ENCODE assay signal across 8 cellular contexts in genomic region chr1:231626535-231626950, GRCh38. TPM values are rescaled to one million over a fixed set of nuclear protein-coding genes. Genes with fewer than 3 reads are reported as not detected.
DNase-seq lines count a peak whose midpoint lies in the region; ATAC-seq and TF ChIP-seq lines count a peak whose summit lies in the region.

TSS of gene DISC1 (plus strand) at chr1:231626790. CDS start at chr1:231626868, 78 bp downstream.

- H3K4me3 ChIP-seq in effector memory CD4-positive, alpha-beta T cell (ENCODE audit: insufficient read depth, low read depth, low read length, poor library complexity, severe bottlenecking) = peak within 1 kb of the TSS; percentile 92
- peak within 1 kb of the TSS; percentile 92 for H3K4me3 ChIP-seq in lung

- DNase-seq in 8988T = peak; percentile 37
- DNase-seq in NCI-H526 treated with DMSO at 0.1 percent for 48 hours (lab: John Stamatoyannopoulos, UW) = peak; percentile 10
- peak; percentile 79 for DNase-seq in activated CD8-positive, alpha-beta T cell treated with anti-CD3 and anti-CD28 coated beads for 36 hours
- DNase-seq in effector memory CD4-positive, alpha-beta T cell = peak; percentile 46 to 56 (median 48)
- peak; percentile 78 for DNase-seq in lung (ENCODE audit: low spot score)
- DNase-seq in stimulated activated CD4-positive, alpha-beta T cell treated with anti-CD3 and anti-CD28 coated beads, TNF-alpha, amount 100 ng/mL, for 1 hour (ENCODE audit: low read depth in 3 of 3, low spot score in 1 of 3) = peak; percentile 28 to 41 (median 35)

- H3K27me3 Mint-ChIP-seq in activated CD8-positive, alpha-beta T cell treated with anti-CD3 and anti-CD28 coated beads for 36 hours = no peaks in the 10 kb centered on the region

- CTCF ChIA-PET in activated CD8-positive, alpha-beta T cell treated with anti-CD3 and anti-CD28 coated beads for 36 hours (lab: Charles Lee) = interaction anchor here (1.6 kb wide), 1 partner anchor 13 kb away, joined by 3 read pairs; no protein-coding TSS in a partner anchor

- POLR2A ChIA-PET in activated CD8-positive, alpha-beta T cell treated with anti-CD3 and anti-CD28 coated beads for 36 hours (lab: Charles Lee) = interaction anchor here (0.6 to 1.0 kb wide), 3 partner anchors 11 to 289 kb away, joined by 3 read pairs; partner anchors contain the start of genes EXOC8 and SPRTN

- peaks cover 30% of the 10 kb centered on the region for H3K4me1 ChIP-seq in effector memory CD4-positive, alpha-beta T cell (ENCODE audit: control insufficient read depth, insufficient read depth, low read length, poor library complexity, severe bottlenecking)
- H3K4me1 ChIP-seq in lung (ENCODE audit: control insufficient read depth in 2 of 2, insufficient read depth in 2 of 2, low read length in 2 of 2) = peaks cover 0 to 11% of the 10 kb centered on the region in 2 donors

- intact Hi-C loops in activated CD8-positive, alpha-beta T cell treated with anti-CD3 and anti-CD28 coated beads for 36 hours (cut with micrococcal nuclease) = no loop called here

- peak within 1 kb of the TSS; percentile 28 for H3K27ac Mint-ChIP-seq in activated CD8-positive, alpha-beta T cell treated with anti-CD3 and anti-CD28 coated beads for 36 hours

- ATAC-seq in GM18868 (IDR thresholded peaks at IDR 0.05; ENCODE audit: unreplicated experiment) (peak; percentile 62), HG03432 (IDR thresholded peaks at IDR 0.05; ENCODE audit: unreplicated experiment) (peak; percentile 71), lung (ENCODE audit: insufficient read depth, low FRiP score) (peak; percentile 86)
- ATAC-seq in activated CD8-positive, alpha-beta T cell treated with anti-CD3 and anti-CD28 coated beads for 36 hours = peak; percentile 75

- no peaks in the 10 kb centered on the region for H3K36me3 Mint-ChIP-seq in activated CD8-positive, alpha-beta T cell treated with anti-CD3 and anti-CD28 coated beads for 36 hours (ENCODE audit: low read depth)

- peaks cover 28% of the 10 kb centered on the region for H3K4me1 Mint-ChIP-seq in activated CD8-positive, alpha-beta T cell treated with anti-CD3 and anti-CD28 coated beads for 36 hours (ENCODE audit: low read depth)

- WGBS in lung, 2 donors = 0% methylated on average over 29 to 38 of the region's 38 CpGs

- H3K9me3 ChIP-seq in effector memory CD4-positive, alpha-beta T cell (ENCODE audit: control insufficient read depth, low read length) = no peaks in the 10 kb centered on the region
- H3K9me3 ChIP-seq in lung (ENCODE audit: control insufficient read depth in 2 of 2, insufficient read depth in 1 of 2, low read length in 1 of 2) = peaks cover 0 to 3% of the 10 kb centered on the region in 2 donors

- peak within 1 kb of the TSS; percentile 75 for H3K27ac ChIP-seq in effector memory CD4-positive, alpha-beta T cell (ENCODE audit: insufficient read depth, low read length, poor library complexity, severe bottlenecking)
- peak within 1 kb of the TSS; percentile 91 to 94 for H3K27ac ChIP-seq in lung (ENCODE audit: low read depth in 1 of 2, low read length in 1 of 2)

- no peak for TF ChIP-seq CTCF in activated CD8-positive, alpha-beta T cell treated with anti-CD3 and anti-CD28 coated beads for 36 hours (IDR thresholded peaks at IDR 0.05)
- TF ChIP-seq CTCF in lung (IDR thresholded peaks at IDR 0.05; ENCODE audit: control extremely low read depth, extremely low read depth) = no peak

- peaks cover 4% of the 10 kb centered on the region for H3K36me3 ChIP-seq in effector memory CD4-positive, alpha-beta T cell (ENCODE audit: control insufficient read depth, insufficient read depth, low read length)
- H3K36me3 ChIP-seq in lung (ENCODE audit: control insufficient read depth in 2 of 2, insufficient read depth in 2 of 2, low read length in 2 of 2) = no peaks in the 10 kb centered on the region

- no peaks in the 10 kb centered on the region for H3K27me3 ChIP-seq in effector memory CD4-positive, alpha-beta T cell (replicated peaks; ENCODE audit: control insufficient read depth, insufficient read depth, low read length, poor library complexity, severe bottlenecking)
- no peaks in the 10 kb centered on the region for H3K27me3 ChIP-seq in lung (ENCODE audit: control insufficient read depth, insufficient read depth)

- peak within 1 kb of the TSS; percentile 74 for H3K4me3 Mint-ChIP-seq in activated CD8-positive, alpha-beta T cell treated with anti-CD3 and anti-CD28 coated beads for 36 hours

- no peaks in the 10 kb centered on the region for H3K9me3 Mint-ChIP-seq in activated CD8-positive, alpha-beta T cell treated with anti-CD3 and anti-CD28 coated beads for 36 hours

RNA-seq across cellular contexts. Expression of gene DISC1, which starts in this region (rescaled TPM):
- total RNA-seq in activated CD8-positive, alpha-beta T cell treated with anti-CD3 and anti-CD28 coated beads for 36 hours = 1 to 10 TPM; 3.5 to 5.0 TPM
- 10 to 100 TPM in 1 of 2 donors, 1 to 10 TPM in 1; 9.9 to 32.9 TPM for total RNA-seq in lung
- 1 to 10 TPM in 1 of 2 donors, under 1 TPM in 1; 0.98 to 2.4 TPM for polyA plus RNA-seq in lung

Comparison
In these comparisons a context has a peak if more than half of its experiments do, and no peak if none do; other contexts are left out.
1. Peak in every context shown above with its lines: DNase-seq, ATAC-seq, H3K4me3 ChIP-seq and H3K27ac ChIP-seq.
2. DNase-seq: peak in every context shown above with its lines; median percentile 79 in activated CD8-positive, alpha-beta T cell treated with anti-CD3 and anti-CD28 coated beads for 36 hours; 78 in lung; 48 in effector memory CD4-positive, alpha-beta T cell; 37 in 8988T; 35 in stimulated activated CD4-positive, alpha-beta T cell treated with anti-CD3 and anti-CD28 coated beads, TNF-alpha, amount 100 ng/mL, for 1 hour; 10 in NCI-H526 treated with DMSO at 0.1 percent for 48 hours.